ENCODE assay signal across 26 cellular contexts in genomic region chr9:19870988-19871387, GRCh38.
"Had no signal": no experiment of that assay in that cellular context is flagged by ENCODE, and none has a peak within 500 bp of the region (broad histone marks: within the 10 kb centered on the region; RNA-seq: fewer than 3 reads in every experiment).

No MANE protein-coding gene starts in this region.

- ATAC-seq: effector memory CD8-positive, alpha-beta T cell; esophagus mucosa; foreskin keratinocyte; gastrocnemius medialis; gastroesophageal sphincter; heart left ventricle; heart right ventricle had no signal

- H3K27me3 Mint-ChIP-seq: dendritic cell treated with granulocyte-macrophage colony-stimulating factor and Interleukin-4, amounts not matched to agents 40 ng/mL and 50 ng/mL, for 4 days had no signal

- DNase-seq: colonic mucosa; cortex of kidney; dermis blood vessel endothelial cell; dorsolateral prefrontal cortex; effector CD4-positive, alpha-beta T cell; effector CD8-positive, alpha-beta T cell; effector memory CD4-positive, alpha-beta T cell; effector memory CD8-positive, alpha-beta T cell; endodermal cell; erythroblast; esophagus squamous epithelium; foreskin fibroblast; foreskin keratinocyte; foreskin melanocyte; gastrocnemius medialis; glutamatergic neuron; head of caudate nucleus; heart left ventricle; heart right ventricle had no signal

- H3K27ac ChIP-seq: colonic mucosa, coronary artery, dorsolateral prefrontal cortex, epithelial cell of prostate, esophagus muscularis mucosa, esophagus squamous epithelium, foreskin keratinocyte, gastrocnemius medialis, gastroesophageal sphincter, heart left ventricle, heart right ventricle, hepatocyte had no signal

- H3K9me3 ChIP-seq: colonic mucosa, esophagus muscularis mucosa, esophagus squamous epithelium, gastrocnemius medialis had no signal

- H3K4me1 ChIP-seq: colonic mucosa, esophagus muscularis mucosa, esophagus squamous epithelium, foreskin keratinocyte, gastrocnemius medialis, gastroesophageal sphincter, heart left ventricle, heart right ventricle had no signal

- H3K4me1 Mint-ChIP-seq: endodermal cell had no signal

- H3K27ac Mint-ChIP-seq: dendritic cell treated with granulocyte-macrophage colony-stimulating factor and Interleukin-4, amounts not matched to agents 40 ng/mL and 50 ng/mL, for 4 days; effector memory CD8-positive, alpha-beta T cell; endodermal cell had no signal

- H3K4me3 ChIP-seq: colonic mucosa, coronary artery, dorsolateral prefrontal cortex, esophagus muscularis mucosa, esophagus squamous epithelium, gastrocnemius medialis, gastroesophageal sphincter, heart left ventricle, heart right ventricle, hepatocyte had no signal

- H3K4me3 Mint-ChIP-seq: dendritic cell treated with granulocyte-macrophage colony-stimulating factor and Interleukin-4, amounts not matched to agents 40 ng/mL and 50 ng/mL, for 4 days; effector memory CD8-positive, alpha-beta T cell; endodermal cell had no signal

- H3K36me3 ChIP-seq: colonic mucosa, esophagus muscularis mucosa, esophagus squamous epithelium, gastrocnemius medialis, gastroesophageal sphincter, heart left ventricle, heart right ventricle had no signal
